ENCODE assay signal across 21 cellular contexts in the genomic region with DNA sequence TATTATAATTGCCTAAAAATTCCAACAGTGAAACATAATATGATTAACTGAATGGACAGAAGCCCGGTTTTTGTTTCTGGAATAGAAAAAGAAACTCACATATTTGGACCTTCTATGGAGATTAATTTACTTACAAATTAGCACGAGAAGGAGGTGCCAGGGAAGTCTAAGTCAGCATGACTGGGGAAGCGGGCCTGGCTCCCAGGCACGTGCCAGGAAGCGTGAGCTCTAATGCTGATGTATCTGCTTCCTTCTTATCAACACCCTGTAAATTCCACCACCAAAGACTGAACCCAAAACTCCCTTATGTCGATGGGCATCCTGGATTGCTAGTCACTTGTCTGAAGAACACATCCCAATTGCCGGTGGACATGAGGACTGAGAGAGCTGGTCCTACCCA.
DNase-seq lines count a peak whose midpoint lies in the region; ATAC-seq and TF ChIP-seq lines count a peak whose summit lies in the region.
"Had no signal": no experiment of that assay in that cellular context is flagged by ENCODE, and none has a peak within 500 bp of the region (broad histone marks: within the 10 kb centered on the region; RNA-seq: fewer than 3 reads in every experiment).

No MANE protein-coding gene starts in this region.

- H3K4me1 ChIP-seq in right cardiac atrium (ENCODE audit: control insufficient read depth, insufficient read depth, low read length): no peaks in the 10 kb centered on the region
- H3K4me1 ChIP-seq: SJCRH30 had no signal

- intact Hi-C loops in right cardiac atrium (cut with DNase I) (no loop called here), Right ventricle myocardium superior (cut with DNase I) (no loop called here)

- no peak overlapping the region for H3K4me3 ChIP-seq in right cardiac atrium (ENCODE audit: low read length)
- H3K4me3 ChIP-seq: GM23248, SJCRH30 had no signal

- H3K27ac ChIP-seq in right cardiac atrium (ENCODE audit: low read length): no peak overlapping the region
- H3K27ac ChIP-seq: GM23248, HL-60, SJCRH30 had no signal

- H3K27me3 ChIP-seq in right cardiac atrium (ENCODE audit: control insufficient read depth, insufficient read depth): no peaks in the 10 kb centered on the region

- H3K4me3 Mint-ChIP-seq in brain: no peak overlapping the region
- no peak overlapping the region for H3K4me3 Mint-ChIP-seq in memory B cell
- H3K4me3 Mint-ChIP-seq in activated CD8-positive, alpha-beta T cell treated with anti-CD3 and anti-CD28 coated beads, Interleukin-2, amount 10 ng/mL, durations not matched to agents 7 days and 5 days: no peak overlapping the region
- H3K4me3 Mint-ChIP-seq: B cell, CD14-positive monocyte had no signal

- peak overlapping the region in 3 of 5 experiments; percentile 34 to 70 (median 69) for H3K27ac Mint-ChIP-seq in brain
- peak overlapping the region; percentile 83 for H3K27ac Mint-ChIP-seq in memory B cell
- no peak overlapping the region for H3K27ac Mint-ChIP-seq in activated CD8-positive, alpha-beta T cell treated with anti-CD3 and anti-CD28 coated beads, Interleukin-2, amount 10 ng/mL, durations not matched to agents 7 days and 5 days
- H3K27ac Mint-ChIP-seq: B cell had no signal

- no peaks in the 10 kb centered on the region for H3K36me3 Mint-ChIP-seq in brain
- no peaks in the 10 kb centered on the region for H3K36me3 Mint-ChIP-seq in memory B cell
- H3K36me3 Mint-ChIP-seq in activated CD8-positive, alpha-beta T cell treated with anti-CD3 and anti-CD28 coated beads, Interleukin-2, amount 10 ng/mL, durations not matched to agents 7 days and 5 days (ENCODE audit: low read depth): no peaks in the 10 kb centered on the region
- H3K36me3 Mint-ChIP-seq: CD14-positive monocyte had no signal

- no peaks in the 10 kb centered on the region for H3K9me3 ChIP-seq in right cardiac atrium (ENCODE audit: control insufficient read depth, low read length)
- H3K9me3 ChIP-seq: SJCRH30 had no signal

- 29% methylated on average over 7 of the region's 7 CpGs for WGBS in right cardiac atrium

- POLR2A ChIA-PET in activated CD8-positive, alpha-beta T cell treated with anti-CD3 and anti-CD28 coated beads, Interleukin-2, amount 10 ng/mL, durations not matched to agents 7 days and 5 days (lab: Charles Lee): no interaction called here

- DNase-seq in right cardiac atrium (peak in 2 of 3 donors; percentile 36 to 69), Right ventricle myocardium superior (no peak), memory B cell (ENCODE audit: low spot score in 2 of 2) (no peak), NCI-H1694 treated with DMSO at 0.1 percent for 48 hours (lab: John Stamatoyannopoulos, UW) (no peak)
- no peak for DNase-seq in activated CD8-positive, alpha-beta T cell treated with anti-CD3 and anti-CD28 coated beads, Interleukin-2, amount 10 ng/mL, durations not matched to agents 7 days and 5 days
- DNase-seq: DMS79, GM23248, HCEC 1CT, KG1, NCI-H1092 treated with DMSO at 0.1 percent for 48 hours, NCI-H2081 treated with DMSO at 0.1 percent for 48 hours, NCI-H2171 treated with DMSO at 0.1 percent for 48 hours, NCI-H524 treated with DMSO at 0.1 percent for 48 hours, NCI-H82, SJCRH30 had no signal

- H3K9me3 Mint-ChIP-seq in brain (peaks cover 0 to 2% (median 0%) of the 10 kb centered on the region in 5 experiments), memory B cell (no peaks in the 10 kb centered on the region)
- H3K9me3 Mint-ChIP-seq in activated CD8-positive, alpha-beta T cell treated with anti-CD3 and anti-CD28 coated beads, Interleukin-2, amount 10 ng/mL, durations not matched to agents 7 days and 5 days (ENCODE audit: insufficient read depth): no peaks in the 10 kb centered on the region

- peaks cover 59% of the 10 kb centered on the region for H3K4me1 Mint-ChIP-seq in brain
- H3K4me1 Mint-ChIP-seq in memory B cell: no peaks in the 10 kb centered on the region
- no peaks in the 10 kb centered on the region for H3K4me1 Mint-ChIP-seq in activated CD8-positive, alpha-beta T cell treated with anti-CD3 and anti-CD28 coated beads, Interleukin-2, amount 10 ng/mL, durations not matched to agents 7 days and 5 days (ENCODE audit: low read depth)
- H3K4me1 Mint-ChIP-seq: B cell had no signal

- ATAC-seq in right cardiac atrium (no peak), Right ventricle myocardium superior (ENCODE audit: poor library complexity) (no peak), memory B cell (ENCODE audit: low read depth) (no peak), HG02571 (IDR thresholded peaks at IDR 0.05; ENCODE audit: unreplicated experiment) (no peak)
- no peak for ATAC-seq in activated CD8-positive, alpha-beta T cell treated with anti-CD3 and anti-CD28 coated beads, Interleukin-2, amount 10 ng/mL, durations not matched to agents 7 days and 5 days
- ATAC-seq: Panc1 had no signal

- H3K27me3 Mint-ChIP-seq in brain (peaks cover 6% of the 10 kb centered on the region), memory B cell (no peaks in the 10 kb centered on the region)
- peaks cover 12% of the 10 kb centered on the region for H3K27me3 Mint-ChIP-seq in activated CD8-positive, alpha-beta T cell treated with anti-CD3 and anti-CD28 coated beads, Interleukin-2, amount 10 ng/mL, durations not matched to agents 7 days and 5 days (ENCODE audit: low read depth)
- H3K27me3 Mint-ChIP-seq: B cell had no signal

- CTCF ChIA-PET in activated CD8-positive, alpha-beta T cell treated with anti-CD3 and anti-CD28 coated beads, Interleukin-2, amount 10 ng/mL, durations not matched to agents 7 days and 5 days (lab: Charles Lee): no interaction called here

- TF ChIP-seq CTCF in brain (conservative IDR thresholded peaks at IDR 0.05): no peak

Comparison
In these comparisons a context has a peak if more than half of its experiments do, and no peak if none do; other contexts are left out.
1. DNase-seq: peak in right cardiac atrium (2 of 3); none in Right ventricle myocardium superior (single experiment), memory B cell (0 of 2), NCI-H1694 treated with DMSO at 0.1 percent for 48 hours (single experiment) and activated CD8-positive, alpha-beta T cell treated with anti-CD3 and anti-CD28 coated beads, Interleukin-2, amount 10 ng/mL, durations not matched to agents 7 days and 5 days (single experiment).